8 cellular contexts compared by ENCODE assay signal in the genomic region with DNA sequence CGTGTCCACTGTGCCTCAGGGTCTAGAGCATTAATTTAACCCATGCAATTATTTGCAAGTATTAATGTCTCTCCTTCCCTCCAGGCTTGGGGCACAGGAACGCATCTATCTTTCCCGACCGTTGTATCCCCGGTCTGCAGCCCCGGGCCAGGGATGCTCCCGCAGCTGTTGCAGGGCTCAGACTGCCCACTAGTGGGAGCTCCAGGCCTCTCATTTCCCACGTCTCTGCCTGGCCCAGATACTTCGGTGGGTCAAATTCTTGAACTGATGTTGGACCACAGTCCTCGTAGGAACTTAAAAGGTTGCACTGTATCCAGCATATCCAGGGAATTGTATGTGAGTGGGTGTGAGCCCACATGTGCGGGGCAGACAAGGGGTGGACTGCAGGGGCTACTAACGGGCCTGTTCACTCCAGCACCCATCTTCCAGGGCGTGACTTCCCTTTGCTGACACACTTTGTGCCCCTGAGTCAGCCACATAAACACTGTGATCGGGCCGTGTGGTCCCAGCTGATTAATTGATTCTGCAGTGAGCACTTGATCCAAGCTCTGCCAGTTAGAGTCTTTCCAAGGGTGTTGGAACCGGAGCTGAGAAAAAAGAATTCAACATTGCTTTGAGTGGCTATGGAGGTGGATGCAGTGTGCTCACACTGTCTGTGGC.
A peak's percentile ranks its signal among the peaks of the same experiment; 100 is the strongest.
DNase-seq lines count a peak whose midpoint lies in the region; ATAC-seq lines count a peak whose summit lies in the region.

No MANE protein-coding gene starts in this region.

- no peak overlapping the region for H2BK5ac ChIP-seq in mesendoderm (ENCODE audit: low read length)

- no peak overlapping the region for H3K4me2 ChIP-seq in mesendoderm (ENCODE audit: low read length)

- no peak overlapping the region for H3K4ac ChIP-seq in mesendoderm (ENCODE audit: low read depth, low read length)

- no peaks in the 10 kb centered on the region for H3K79me1 ChIP-seq in mesendoderm (ENCODE audit: low read length)

- H2BK15ac ChIP-seq in mesendoderm (replicated peaks; ENCODE audit: low read depth): no peak overlapping the region

- DNase-seq in stimulated activated naive CD4-positive, alpha-beta T cell (lab: John Stamatoyannopoulos, UW): peak; percentile 16 to 54 (median 30)
- DNase-seq in stimulated activated naive CD4-positive, alpha-beta T cell treated with Interleukin-2 at 50 U/mL for 16 hours (lab: John Stamatoyannopoulos, UW): no peak
- DNase-seq in SHP77 (lab: John Stamatoyannopoulos, UW): peak; percentile 34 to 39
- peak; percentile 12 for DNase-seq in adipocyte (ENCODE audit: low read depth)
- peak; percentile 32 for DNase-seq in mesendoderm

- no peak overlapping the region for H3K27ac ChIP-seq in mesendoderm (ENCODE audit: low read depth, low read length)

- H2BK120ac ChIP-seq in mesendoderm (ENCODE audit: low read depth, low read length): no peak overlapping the region

- H3K4me3 ChIP-seq in adipocyte (ENCODE audit: low read length) (no peak overlapping the region), mesendoderm (ENCODE audit: low read length) (no peak overlapping the region)

- H3K18ac ChIP-seq in mesendoderm (ENCODE audit: low read length): no peak overlapping the region

- H3K56ac ChIP-seq in mesendoderm (ENCODE audit: low read length): no peak overlapping the region

- no peak overlapping the region for H3K9ac ChIP-seq in adipocyte (ENCODE audit: low read length)
- no peak overlapping the region for H3K9ac ChIP-seq in mesendoderm (ENCODE audit: low read length)

- H3K4me1 ChIP-seq in adipocyte (ENCODE audit: control insufficient read depth, insufficient read depth, low read length) (no peaks in the 10 kb centered on the region), mesendoderm (ENCODE audit: control insufficient read depth, low read depth, low read length) (no peaks in the 10 kb centered on the region)

- H4K8ac ChIP-seq in mesendoderm (ENCODE audit: low read depth, low read length): no peak overlapping the region

- WGBS in mesendoderm (ENCODE audit: extremely low coverage, insufficient coverage, low lambda C conversion rate): no CpG with 5 or more reads among the region's 16 CpGs

- H2AK5ac ChIP-seq in mesendoderm (ENCODE audit: low read length): no peak overlapping the region

- H3K27me3 ChIP-seq in adipocyte (replicated peaks; ENCODE audit: control insufficient read depth, insufficient read depth, low read length): peaks cover 5% of the 10 kb centered on the region
- no peaks in the 10 kb centered on the region for H3K27me3 ChIP-seq in mesendoderm (ENCODE audit: insufficient read depth, low read length, poor library complexity)

- no peak for ATAC-seq in HG02884 (IDR thresholded peaks at IDR 0.05; ENCODE audit: unreplicated experiment)
- no peak for ATAC-seq in GM19023 (IDR thresholded peaks at IDR 0.05; ENCODE audit: unreplicated experiment)
- no peak for ATAC-seq in HG02870 (IDR thresholded peaks at IDR 0.05; ENCODE audit: unreplicated experiment)

- H3K36me3 ChIP-seq in adipocyte (ENCODE audit: control insufficient read depth, insufficient read depth, low read length, severe bottlenecking) (no peaks in the 10 kb centered on the region), mesendoderm (ENCODE audit: control insufficient read depth, insufficient read depth, low read length) (no peaks in the 10 kb centered on the region)

- H3K9me3 ChIP-seq in adipocyte (ENCODE audit: control insufficient read depth, low read length): no peaks in the 10 kb centered on the region

- H3K79me2 ChIP-seq in mesendoderm (ENCODE audit: control insufficient read depth, insufficient read depth, low read length): no peaks in the 10 kb centered on the region

- H3K23ac ChIP-seq in mesendoderm (ENCODE audit: low read length): no peak overlapping the region

- no peak overlapping the region for H4K5ac ChIP-seq in mesendoderm (ENCODE audit: low read length)
